1 cellular context compared by ENCODE assay signal in genomic region chr14:100294963-100295330, GRCh38.
TF ChIP-seq lines count a peak whose summit lies in the region.

No MANE protein-coding gene starts in this region.

TF ChIP-seq in WTC11, 78 proteins besides CTCF, POLR2A, EP300 and RAD21 (continued from another document):
- TF ChIP-seq AFF4 (CRISPR knock-in tag; IDR thresholded peaks at IDR 0.05; ENCODE audit: borderline replicate concordance) (no peak), GTF2I (CRISPR knock-in tag; conservative IDR thresholded peaks at IDR 0.05) (no peak), E2F5 (CRISPR knock-in tag; IDR thresholded peaks at IDR 0.05) (no peak), NFYB (CRISPR knock-in tag; conservative IDR thresholded peaks at IDR 0.05; ENCODE audit: low read depth) (no peak), SP1 (CRISPR knock-in tag; conservative IDR thresholded peaks at IDR 0.05) (no peak), ZNF263 (CRISPR knock-in tag; IDR thresholded peaks at IDR 0.05; ENCODE audit: low read depth) (no peak)
